ENCODE assay signal across 12 cellular contexts in the genomic region with DNA sequence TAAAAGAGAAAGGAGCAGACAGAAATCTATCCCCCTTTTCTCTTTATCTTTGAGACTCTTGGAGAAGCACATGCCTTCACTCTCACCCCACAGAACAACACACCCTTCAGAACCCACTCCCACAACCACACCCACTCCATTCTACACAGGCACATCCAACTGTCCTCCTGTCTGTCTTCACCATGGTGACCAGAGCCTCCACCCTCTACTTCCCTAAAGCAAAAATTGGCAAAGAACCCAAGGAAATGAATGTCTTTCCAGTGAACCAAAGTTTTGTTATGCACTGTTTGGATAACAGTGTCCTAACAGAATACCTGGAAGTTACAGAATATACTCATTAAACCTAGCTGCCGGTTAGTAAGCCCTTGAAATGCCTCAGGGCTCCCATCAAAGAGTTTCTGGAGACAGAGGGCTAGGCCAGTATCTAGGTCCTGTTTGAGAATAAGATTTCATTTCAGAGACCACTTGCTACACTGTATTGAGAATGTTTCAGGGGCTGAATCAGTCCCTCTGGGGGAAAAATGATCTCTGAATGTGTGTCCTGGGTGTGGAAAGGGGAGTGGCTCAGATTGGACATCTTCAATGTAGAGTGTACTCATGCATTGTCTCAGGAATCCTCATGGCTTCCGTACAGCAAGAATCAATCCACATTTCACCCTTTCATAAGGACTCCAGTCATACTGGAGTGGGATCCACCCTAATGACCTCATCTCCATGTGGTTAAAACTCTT.
DNase-seq lines count a peak whose midpoint lies in the region; ATAC-seq and TF ChIP-seq lines count a peak whose summit lies in the region.
"Had no signal": no experiment of that assay in that cellular context is flagged by ENCODE, and none has a peak within 500 bp of the region (broad histone marks: within the 10 kb centered on the region; RNA-seq: fewer than 3 reads in every experiment).

No MANE protein-coding gene starts in this region.

- H3K36me3 Mint-ChIP-seq in glutamatergic neuron (ENCODE audit: unreplicated experiment): no peaks in the 10 kb centered on the region

- H3K4me1 ChIP-seq in PC-3 (ENCODE audit: insufficient read depth, low read length) (peaks cover 42% of the 10 kb centered on the region), neutrophil (ENCODE audit: control insufficient read depth in 1 of 2, insufficient read depth in 1 of 2, low read depth in 1 of 2, low read length in 1 of 2) (peaks cover 73 to 77% of the 10 kb centered on the region in 2 experiments)

- no peaks in the 10 kb centered on the region for H3K27me3 Mint-ChIP-seq in glutamatergic neuron (ENCODE audit: unreplicated experiment)

- H3K9me2 ChIP-seq in PC-3 (replicated peaks; ENCODE audit: low read length): no peaks in the 10 kb centered on the region

- no peaks in the 10 kb centered on the region for H3K79me2 ChIP-seq in PC-3 (ENCODE audit: low read length)

- H3K9me3 ChIP-seq in PC-3 (ENCODE audit: low read length) (no peaks in the 10 kb centered on the region), neutrophil (no peaks in the 10 kb centered on the region)

- H3K27ac ChIP-seq in PC-3 (ENCODE audit: low read length) (peak overlapping the region; percentile 97), epithelial cell of prostate (peak overlapping the region; percentile 90), neutrophil (peak overlapping the region; percentile 85)

- no peaks in the 10 kb centered on the region for H3K27me3 ChIP-seq in PC-3 (ENCODE audit: low read length)
- no peaks in the 10 kb centered on the region for H3K27me3 ChIP-seq in neutrophil

- H3K4me1 Mint-ChIP-seq in glutamatergic neuron (ENCODE audit: low read depth, unreplicated experiment): peaks cover 4% of the 10 kb centered on the region

- no peaks in the 10 kb centered on the region for H4K20me1 ChIP-seq in PC-3 (ENCODE audit: low read length)

- H3K9ac ChIP-seq in PC-3 (ENCODE audit: low read length): peak overlapping the region; percentile 70

- DNase-seq in AML-193 (lab: John Stamatoyannopoulos, UW) (peak; percentile 67 to 73), PC-3 (peak; percentile 83), epithelial cell of prostate (ENCODE audit: low read depth, low spot score) (no peak), SHP77 treated with DMSO at 0.1 percent for 48 hours (lab: John Stamatoyannopoulos, UW) (no peak), NCI-H187 (lab: John Stamatoyannopoulos, UW) (no peak), glutamatergic neuron (no peak), NCI-H1105 treated with DMSO at 0.1 percent for 48 hours (lab: John Stamatoyannopoulos, UW) (no peak)
- DNase-seq: hippocampal formation, NCI-H1092 treated with DMSO at 0.1 percent for 48 hours had no signal

- H3F3A ChIP-seq in PC-3 (ENCODE audit: low read length, unreplicated experiment): no peaks in the 10 kb centered on the region

- no peak overlapping the region for H3K4me3 ChIP-seq in PC-3 (ENCODE audit: low read length)
- no peak overlapping the region for H3K4me3 ChIP-seq in neutrophil (ENCODE audit: low read depth in 1 of 2, low read length in 1 of 2)

- peak; percentile 42 for ATAC-seq in PC-3
- ATAC-seq: Panc1 had no signal

- peaks cover 2% of the 10 kb centered on the region for H3K9me3 Mint-ChIP-seq in glutamatergic neuron (ENCODE audit: unreplicated experiment)

- H3K4me3 Mint-ChIP-seq in glutamatergic neuron (ENCODE audit: unreplicated experiment): no peak overlapping the region
- H3K4me3 Mint-ChIP-seq: neural crest cell had no signal

- TF ChIP-seq CTCF in PC-3 (conservative IDR thresholded peaks at IDR 0.05; ENCODE audit: low read depth, low read length): no peak
- TF ChIP-seq CTCF in neutrophil (IDR thresholded peaks at IDR 0.05): no peak
- TF ChIP-seq CTCF in glutamatergic neuron (IDR thresholded peaks at IDR 0.05; ENCODE audit: partially characterized antibody, unreplicated experiment): no peak

- no TSS peak for BruUV-seq in PC-3 (replicated peaks; lab: Mats Ljungman, UMichigan)

- peak overlapping the region; percentile 56 for H2AFZ ChIP-seq in PC-3 (ENCODE audit: low read length)

- CTCF ChIA-PET in PC-3 (lab: Charles Lee): no interaction called here

- H3K4me2 ChIP-seq in PC-3 (ENCODE audit: low read length): peak overlapping the region; percentile 84

- POLR2A ChIA-PET in PC-3 (lab: Charles Lee; ENCODE audit: unreplicated experiment): no interaction called here

- intact Hi-C loops in PC-3 (cut with micrococcal nuclease): loop anchor here (5.0 to 10.0 kb wide), 4 partner anchors 123 to 453 kb away; no protein-coding TSS in a partner anchor

- no peaks in the 10 kb centered on the region for H3K36me3 ChIP-seq in PC-3 (ENCODE audit: low read depth, low read length)
- no peaks in the 10 kb centered on the region for H3K36me3 ChIP-seq in neutrophil

- H3K27ac Mint-ChIP-seq in glutamatergic neuron (ENCODE audit: unreplicated experiment): no peak overlapping the region

Comparison
In these comparisons a context has a peak if more than half of its experiments do, and no peak if none do; other contexts are left out.
1. DNase-seq: peak in AML-193 (2 of 2) and PC-3 (single experiment); none in epithelial cell of prostate (single experiment), SHP77 treated with DMSO at 0.1 percent for 48 hours (single experiment), NCI-H187 (0 of 2), glutamatergic neuron (single experiment) and NCI-H1105 treated with DMSO at 0.1 percent for 48 hours (single experiment).
2. Peak in every context shown above with its lines, with median percentiles within 50 percentile points of each other: H3K27ac ChIP-seq.